In the genomic region with DNA sequence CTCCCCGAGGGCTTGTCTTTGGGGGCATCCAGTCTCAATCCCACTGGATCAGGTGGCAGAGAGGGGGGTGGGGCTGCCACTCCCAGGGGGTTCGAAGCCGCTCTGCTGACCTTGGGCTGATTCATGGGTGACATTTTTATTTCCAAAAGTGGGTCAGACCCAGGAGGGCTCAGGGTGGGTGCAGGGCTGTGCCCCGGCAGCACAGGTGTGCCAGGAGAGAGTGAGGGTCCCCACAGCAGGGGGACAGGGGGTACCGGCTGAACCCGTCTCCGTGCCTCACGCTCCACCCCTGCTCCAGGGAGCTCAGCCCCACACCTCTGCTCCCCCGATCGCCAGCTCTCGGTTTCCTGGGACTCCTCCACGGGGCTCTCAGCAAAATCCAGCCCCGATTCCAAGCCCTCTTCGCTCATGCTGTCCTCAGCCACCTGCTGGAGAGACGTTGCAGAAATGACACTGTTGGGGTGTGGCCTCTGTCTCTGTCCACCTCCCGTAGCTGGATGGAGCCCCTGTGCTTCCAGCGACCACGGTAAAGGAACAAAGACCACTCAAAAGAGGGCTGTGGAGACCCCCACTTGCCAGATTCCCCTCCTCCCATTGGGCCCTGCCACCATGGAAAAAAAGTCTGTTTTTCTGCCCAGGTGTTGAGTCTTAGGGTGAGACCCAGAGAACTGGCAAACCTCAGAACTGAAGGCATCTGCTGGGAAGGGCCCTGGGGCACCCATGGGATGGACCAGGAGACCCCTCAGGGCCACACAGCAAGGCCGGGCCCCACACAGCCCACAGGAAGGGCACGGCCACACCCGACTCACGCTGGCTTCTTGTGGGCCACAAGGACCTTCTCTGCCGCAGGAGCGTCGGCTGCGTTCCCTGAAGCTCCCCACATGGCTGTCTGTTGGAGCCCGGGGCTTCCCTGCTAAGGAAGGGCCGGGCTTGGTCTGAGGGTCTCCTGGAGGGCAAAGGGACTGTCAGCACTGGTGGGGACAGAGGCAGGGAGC, we compare ENCODE assay signal across 1 cellular context.
TF ChIP-seq lines count a peak whose summit lies in the region.

No MANE protein-coding gene starts in this region.

TF ChIP-seq in GM12878, 131 proteins besides CTCF, POLR2A, EP300 and RAD21:
- TF ChIP-seq, protein P1, sequence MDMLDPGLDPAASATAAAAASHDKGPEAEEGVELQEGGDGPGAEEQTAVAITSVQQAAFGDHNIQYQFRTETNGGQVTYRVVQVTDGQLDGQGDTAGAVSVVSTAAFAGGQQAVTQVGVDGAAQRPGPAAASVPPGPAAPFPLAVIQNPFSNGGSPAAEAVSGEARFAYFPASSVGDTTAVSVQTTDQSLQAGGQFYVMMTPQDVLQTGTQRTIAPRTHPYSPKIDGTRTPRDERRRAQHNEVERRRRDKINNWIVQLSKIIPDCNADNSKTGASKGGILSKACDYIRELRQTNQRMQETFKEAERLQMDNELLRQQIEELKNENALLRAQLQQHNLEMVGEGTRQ (IDR thresholded peaks at IDR 0.05; ENCODE audit: borderline replicate concordance, low read depth, low read length) = no peak
- TF ChIP-seq RUNX3 (IDR thresholded peaks at IDR 0.05; ENCODE audit: low read length) = no peak
TF ChIP-seq in GM12878: peak in this region for 0.
